1 cellular context compared by ENCODE assay signal in the genomic region with DNA sequence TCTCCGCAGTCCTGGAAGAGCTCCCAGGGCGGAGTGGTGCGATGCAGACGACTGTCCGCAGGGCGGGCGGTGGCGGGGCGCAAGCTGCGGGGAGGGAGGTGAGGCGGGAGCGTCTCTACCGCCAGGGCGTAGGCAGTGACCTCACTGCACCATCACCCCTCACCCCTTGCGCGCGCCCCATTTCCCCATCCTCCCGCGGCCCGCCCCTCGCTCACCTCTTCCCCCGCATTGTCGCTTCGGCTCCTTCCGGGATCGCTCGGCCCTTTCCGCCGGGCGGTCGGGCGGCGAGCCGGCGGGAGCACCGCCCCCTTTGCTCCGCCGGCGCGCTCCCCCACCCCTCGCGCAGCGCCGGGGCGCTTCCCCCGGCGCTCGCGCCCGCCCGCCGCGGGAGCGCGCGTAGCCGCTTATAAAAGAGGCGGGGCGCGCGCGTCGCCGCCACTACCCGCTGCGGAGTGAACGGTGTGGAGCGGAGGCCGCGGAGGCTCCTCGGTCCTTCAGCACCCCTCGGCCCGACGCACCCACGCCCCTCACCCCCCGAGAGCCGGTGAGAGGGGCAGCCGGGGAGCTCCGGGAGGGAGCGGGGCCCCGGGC.
TF ChIP-seq lines count a peak whose summit lies in the region.

A gene (plus strand): TSS at position 435 of the 591 bp plus-strand sequence. CDS start 14,154 bp downstream, outside the sequence.

TF ChIP-seq in HEK293, 187 proteins besides CTCF, POLR2A, EP300 and RAD21 (continued from another document and continues in another):
- TF ChIP-seq, protein P1, sequence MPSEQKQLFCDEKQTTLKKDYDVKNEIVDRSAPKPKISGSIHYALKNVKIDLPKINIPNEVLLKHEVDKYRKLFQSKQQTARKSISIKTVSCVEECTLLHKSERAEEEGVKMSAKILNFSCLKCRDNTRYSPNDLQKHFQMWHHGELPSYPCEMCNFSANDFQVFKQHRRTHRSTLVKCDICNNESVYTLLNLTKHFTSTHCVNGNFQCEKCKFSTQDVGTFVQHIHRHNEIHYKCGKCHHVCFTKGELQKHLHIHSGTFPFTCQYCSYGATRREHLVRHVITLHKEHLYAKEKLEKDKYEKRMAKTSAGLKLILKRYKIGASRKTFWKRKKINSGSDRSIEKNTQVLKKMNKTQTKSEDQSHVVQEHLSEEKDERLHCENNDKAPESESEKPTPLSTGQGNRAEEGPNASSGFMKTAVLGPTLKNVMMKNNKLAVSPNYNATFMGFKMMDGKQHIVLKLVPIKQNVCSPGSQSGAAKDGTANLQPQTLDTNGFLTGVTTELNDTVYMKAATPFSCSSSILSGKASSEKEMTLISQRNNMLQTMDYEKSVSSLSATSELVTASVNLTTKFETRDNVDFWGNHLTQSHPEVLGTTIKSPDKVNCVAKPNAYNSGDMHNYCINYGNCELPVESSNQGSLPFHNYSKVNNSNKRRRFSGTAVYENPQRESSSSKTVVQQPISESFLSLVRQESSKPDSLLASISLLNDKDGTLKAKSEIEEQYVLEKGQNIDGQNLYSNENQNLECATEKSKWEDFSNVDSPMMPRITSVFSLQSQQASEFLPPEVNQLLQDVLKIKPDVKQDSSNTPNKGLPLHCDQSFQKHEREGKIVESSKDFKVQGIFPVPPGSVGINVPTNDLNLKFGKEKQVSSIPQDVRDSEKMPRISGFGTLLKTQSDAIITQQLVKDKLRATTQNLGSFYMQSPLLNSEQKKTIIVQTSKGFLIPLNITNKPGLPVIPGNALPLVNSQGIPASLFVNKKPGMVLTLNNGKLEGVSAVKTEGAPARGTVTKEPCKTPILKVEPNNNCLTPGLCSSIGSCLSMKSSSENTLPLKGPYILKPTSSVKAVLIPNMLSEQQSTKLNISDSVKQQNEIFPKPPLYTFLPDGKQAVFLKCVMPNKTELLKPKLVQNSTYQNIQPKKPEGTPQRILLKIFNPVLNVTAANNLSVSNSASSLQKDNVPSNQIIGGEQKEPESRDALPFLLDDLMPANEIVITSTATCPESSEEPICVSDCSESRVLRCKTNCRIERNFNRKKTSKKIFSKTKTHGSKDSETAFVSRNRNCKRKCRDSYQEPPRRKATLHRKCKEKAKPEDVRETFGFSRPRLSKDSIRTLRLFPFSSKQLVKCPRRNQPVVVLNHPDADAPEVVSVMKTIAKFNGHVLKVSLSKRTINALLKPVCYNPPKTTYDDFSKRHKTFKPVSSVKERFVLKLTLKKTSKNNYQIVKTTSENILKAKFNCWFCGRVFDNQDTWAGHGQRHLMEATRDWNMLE (tag by site-specific recombination; conservative IDR thresholded peaks at IDR 0.05; ENCODE audit: low read depth), result no peak
- TF ChIP-seq ZNF112 (tag by site-specific recombination; IDR thresholded peaks at IDR 0.05), result no peak
- no peak for TF ChIP-seq TRIM28 (IDR thresholded peaks at IDR 0.05; ENCODE audit: borderline replicate concordance, low read length)
- TF ChIP-seq, protein P2, sequence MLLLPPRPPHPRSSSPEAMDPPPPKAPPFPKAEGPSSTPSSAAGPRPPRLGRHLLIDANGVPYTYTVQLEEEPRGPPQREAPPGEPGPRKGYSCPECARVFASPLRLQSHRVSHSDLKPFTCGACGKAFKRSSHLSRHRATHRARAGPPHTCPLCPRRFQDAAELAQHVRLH (tag by site-specific recombination; IDR thresholded peaks at IDR 0.05), result no peak
- no peak for TF ChIP-seq ZNF76 (tag by site-specific recombination; IDR thresholded peaks at IDR 0.05; ENCODE audit: borderline replicate concordance, low read depth)
- no peak for TF ChIP-seq ZNF677 (tag by site-specific recombination; IDR thresholded peaks at IDR 0.05)
- TF ChIP-seq ZNF169 (tag by site-specific recombination; IDR thresholded peaks at IDR 0.05), result no peak
- no peak for TF ChIP-seq ZNF473 (tag by site-specific recombination; IDR thresholded peaks at IDR 0.05)
- TF ChIP-seq HOXA7 (CRISPR knock-in tag; IDR thresholded peaks at IDR 0.05; ENCODE audit: borderline replicate concordance), result no peak
- TF ChIP-seq ZNF624 (tag by site-specific recombination; IDR thresholded peaks at IDR 0.05), result no peak
- 0 out of 2 replicates have a peak, but pooled peaks have one; percentile 19 for TF ChIP-seq ZNF184 (tag by site-specific recombination; IDR thresholded peaks at IDR 0.05)
- no peak for TF ChIP-seq ZNF433 (tag by site-specific recombination; IDR thresholded peaks at IDR 0.05; ENCODE audit: low read depth)
- no peak for TF ChIP-seq ZNF571 (tag by site-specific recombination; IDR thresholded peaks at IDR 0.05)
- TF ChIP-seq ZXDB (tag by site-specific recombination; IDR thresholded peaks at IDR 0.05), result peak; percentile 57
- peak; percentile 82 for TF ChIP-seq ZBTB17 (tag by site-specific recombination; IDR thresholded peaks at IDR 0.05)
- peak; percentile 68 for TF ChIP-seq EGR2 (tag by site-specific recombination; IDR thresholded peaks at IDR 0.05; ENCODE audit: low read depth)
- TF ChIP-seq ZNF24 (tag by site-specific recombination; IDR thresholded peaks at IDR 0.05), result no peak
- peak; percentile 91 for TF ChIP-seq ZNF341 (tag by site-specific recombination; IDR thresholded peaks at IDR 0.05; ENCODE audit: low read depth)
- TF ChIP-seq, protein P3, sequence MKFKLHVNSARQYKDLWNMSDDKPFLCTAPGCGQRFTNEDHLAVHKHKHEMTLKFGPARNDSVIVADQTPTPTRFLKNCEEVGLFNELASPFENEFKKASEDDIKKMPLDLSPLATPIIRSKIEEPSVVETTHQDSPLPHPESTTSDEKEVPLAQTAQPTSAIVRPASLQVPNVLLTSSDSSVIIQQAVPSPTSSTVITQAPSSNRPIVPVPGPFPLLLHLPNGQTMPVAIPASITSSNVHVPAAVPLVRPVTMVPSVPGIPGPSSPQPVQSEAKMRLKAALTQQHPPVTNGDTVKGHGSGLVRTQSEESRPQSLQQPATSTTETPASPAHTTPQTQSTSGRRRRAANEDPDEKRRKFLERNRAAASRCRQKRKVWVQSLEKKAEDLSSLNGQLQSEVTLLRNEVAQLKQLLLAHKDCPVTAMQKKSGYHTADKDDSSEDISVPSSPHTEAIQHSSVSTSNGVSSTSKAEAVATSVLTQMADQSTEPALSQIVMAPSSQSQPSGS (tag by site-specific recombination; IDR thresholded peaks at IDR 0.05; ENCODE audit: low read depth), result 0 out of 2 replicates have a peak, but pooled peaks have one; percentile 2
- TF ChIP-seq, protein P4, sequence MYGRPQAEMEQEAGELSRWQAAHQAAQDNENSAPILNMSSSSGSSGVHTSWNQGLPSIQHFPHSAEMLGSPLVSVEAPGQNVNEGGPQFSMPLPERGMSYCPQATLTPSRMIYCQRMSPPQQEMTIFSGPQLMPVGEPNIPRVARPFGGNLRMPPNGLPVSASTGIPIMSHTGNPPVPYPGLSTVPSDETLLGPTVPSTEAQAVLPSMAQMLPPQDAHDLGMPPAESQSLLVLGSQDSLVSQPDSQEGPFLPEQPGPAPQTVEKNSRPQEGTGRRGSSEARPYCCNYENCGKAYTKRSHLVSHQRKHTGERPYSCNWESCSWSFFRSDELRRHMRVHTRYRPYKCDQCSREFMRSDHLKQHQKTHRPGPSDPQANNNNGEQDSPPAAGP (tag by site-specific recombination; IDR thresholded peaks at IDR 0.05), result peak; percentile 78
- no peak for TF ChIP-seq ZNF266 (tag by site-specific recombination; IDR thresholded peaks at IDR 0.05; ENCODE audit: low read depth)
- no peak for TF ChIP-seq ZNF530 (tag by site-specific recombination; IDR thresholded peaks at IDR 0.05; ENCODE audit: low read depth)
- TF ChIP-seq ZNF350 (tag by site-specific recombination; IDR thresholded peaks at IDR 0.05), result no peak
- no peak for TF ChIP-seq ZBTB20 (tag by site-specific recombination; IDR thresholded peaks at IDR 0.05)
- TF ChIP-seq, protein P5, sequence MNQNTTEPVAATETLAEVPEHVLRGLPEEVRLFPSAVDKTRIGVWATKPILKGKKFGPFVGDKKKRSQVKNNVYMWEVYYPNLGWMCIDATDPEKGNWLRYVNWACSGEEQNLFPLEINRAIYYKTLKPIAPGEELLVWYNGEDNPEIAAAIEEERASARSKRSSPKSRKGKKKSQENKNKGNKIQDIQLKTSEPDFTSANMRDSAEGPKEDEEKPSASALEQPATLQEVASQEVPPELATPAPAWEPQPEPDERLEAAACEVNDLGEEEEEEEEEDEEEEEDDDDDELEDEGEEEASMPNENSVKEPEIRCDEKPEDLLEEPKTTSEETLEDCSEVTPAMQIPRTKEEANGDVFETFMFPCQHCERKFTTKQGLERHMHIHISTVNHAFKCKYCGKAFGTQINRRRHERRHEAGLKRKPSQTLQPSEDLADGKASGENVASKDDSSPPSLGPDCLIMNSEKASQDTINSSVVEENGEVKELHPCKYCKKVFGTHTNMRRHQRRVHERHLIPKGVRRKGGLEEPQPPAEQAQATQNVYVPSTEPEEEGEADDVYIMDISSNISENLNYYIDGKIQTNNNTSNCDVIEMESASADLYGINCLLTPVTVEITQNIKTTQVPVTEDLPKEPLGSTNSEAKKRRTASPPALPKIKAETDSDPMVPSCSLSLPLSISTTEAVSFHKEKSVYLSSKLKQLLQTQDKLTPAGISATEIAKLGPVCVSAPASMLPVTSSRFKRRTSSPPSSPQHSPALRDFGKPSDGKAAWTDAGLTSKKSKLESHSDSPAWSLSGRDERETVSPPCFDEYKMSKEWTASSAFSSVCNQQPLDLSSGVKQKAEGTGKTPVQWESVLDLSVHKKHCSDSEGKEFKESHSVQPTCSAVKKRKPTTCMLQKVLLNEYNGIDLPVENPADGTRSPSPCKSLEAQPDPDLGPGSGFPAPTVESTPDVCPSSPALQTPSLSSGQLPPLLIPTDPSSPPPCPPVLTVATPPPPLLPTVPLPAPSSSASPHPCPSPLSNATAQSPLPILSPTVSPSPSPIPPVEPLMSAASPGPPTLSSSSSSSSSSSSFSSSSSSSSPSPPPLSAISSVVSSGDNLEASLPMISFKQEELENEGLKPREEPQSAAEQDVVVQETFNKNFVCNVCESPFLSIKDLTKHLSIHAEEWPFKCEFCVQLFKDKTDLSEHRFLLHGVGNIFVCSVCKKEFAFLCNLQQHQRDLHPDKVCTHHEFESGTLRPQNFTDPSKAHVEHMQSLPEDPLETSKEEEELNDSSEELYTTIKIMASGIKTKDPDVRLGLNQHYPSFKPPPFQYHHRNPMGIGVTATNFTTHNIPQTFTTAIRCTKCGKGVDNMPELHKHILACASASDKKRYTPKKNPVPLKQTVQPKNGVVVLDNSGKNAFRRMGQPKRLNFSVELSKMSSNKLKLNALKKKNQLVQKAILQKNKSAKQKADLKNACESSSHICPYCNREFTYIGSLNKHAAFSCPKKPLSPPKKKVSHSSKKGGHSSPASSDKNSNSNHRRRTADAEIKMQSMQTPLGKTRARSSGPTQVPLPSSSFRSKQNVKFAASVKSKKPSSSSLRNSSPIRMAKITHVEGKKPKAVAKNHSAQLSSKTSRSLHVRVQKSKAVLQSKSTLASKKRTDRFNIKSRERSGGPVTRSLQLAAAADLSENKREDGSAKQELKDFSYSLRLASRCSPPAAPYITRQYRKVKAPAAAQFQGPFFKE (tag by site-specific recombination; IDR thresholded peaks at IDR 0.05; ENCODE audit: borderline replicate concordance), result no peak
- TF ChIP-seq, protein P6, sequence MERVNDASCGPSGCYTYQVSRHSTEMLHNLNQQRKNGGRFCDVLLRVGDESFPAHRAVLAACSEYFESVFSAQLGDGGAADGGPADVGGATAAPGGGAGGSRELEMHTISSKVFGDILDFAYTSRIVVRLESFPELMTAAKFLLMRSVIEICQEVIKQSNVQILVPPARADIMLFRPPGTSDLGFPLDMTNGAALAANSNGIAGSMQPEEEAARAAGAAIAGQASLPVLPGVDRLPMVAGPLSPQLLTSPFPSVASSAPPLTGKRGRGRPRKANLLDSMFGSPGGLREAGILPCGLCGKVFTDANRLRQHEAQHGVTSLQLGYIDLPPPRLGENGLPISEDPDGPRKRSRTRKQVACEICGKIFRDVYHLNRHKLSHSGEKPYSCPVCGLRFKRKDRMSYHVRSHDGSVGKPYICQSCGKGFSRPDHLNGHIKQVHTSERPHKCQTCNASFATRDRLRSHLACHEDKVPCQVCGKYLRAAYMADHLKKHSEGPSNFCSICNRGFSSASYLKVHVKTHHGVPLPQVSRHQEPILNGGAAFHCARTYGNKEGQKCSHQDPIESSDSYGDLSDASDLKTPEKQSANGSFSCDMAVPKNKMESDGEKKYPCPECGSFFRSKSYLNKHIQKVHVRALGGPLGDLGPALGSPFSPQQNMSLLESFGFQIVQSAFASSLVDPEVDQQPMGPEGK (tag by site-specific recombination; IDR thresholded peaks at IDR 0.05), result peak; percentile 99
- no peak for TF ChIP-seq ZNF202 (tag by site-specific recombination; IDR thresholded peaks at IDR 0.05; ENCODE audit: borderline replicate concordance)
- TF ChIP-seq ZBTB21 (tag by site-specific recombination; IDR thresholded peaks at IDR 0.05), result peak; percentile 90
- TF ChIP-seq ZNF658 (tag by site-specific recombination; IDR thresholded peaks at IDR 0.05), result no peak
- no peak for TF ChIP-seq ZNF514 (tag by site-specific recombination; IDR thresholded peaks at IDR 0.05)
- TF ChIP-seq WT1 (tag by site-specific recombination; IDR thresholded peaks at IDR 0.05), result peak; percentile 68; the same call in 1 of the 2 replicates
- TF ChIP-seq ZNF114 (tag by site-specific recombination; IDR thresholded peaks at IDR 0.05), result no peak
- no peak for TF ChIP-seq ZNF121 (tag by site-specific recombination; IDR thresholded peaks at IDR 0.05)
- TF ChIP-seq, protein P7, sequence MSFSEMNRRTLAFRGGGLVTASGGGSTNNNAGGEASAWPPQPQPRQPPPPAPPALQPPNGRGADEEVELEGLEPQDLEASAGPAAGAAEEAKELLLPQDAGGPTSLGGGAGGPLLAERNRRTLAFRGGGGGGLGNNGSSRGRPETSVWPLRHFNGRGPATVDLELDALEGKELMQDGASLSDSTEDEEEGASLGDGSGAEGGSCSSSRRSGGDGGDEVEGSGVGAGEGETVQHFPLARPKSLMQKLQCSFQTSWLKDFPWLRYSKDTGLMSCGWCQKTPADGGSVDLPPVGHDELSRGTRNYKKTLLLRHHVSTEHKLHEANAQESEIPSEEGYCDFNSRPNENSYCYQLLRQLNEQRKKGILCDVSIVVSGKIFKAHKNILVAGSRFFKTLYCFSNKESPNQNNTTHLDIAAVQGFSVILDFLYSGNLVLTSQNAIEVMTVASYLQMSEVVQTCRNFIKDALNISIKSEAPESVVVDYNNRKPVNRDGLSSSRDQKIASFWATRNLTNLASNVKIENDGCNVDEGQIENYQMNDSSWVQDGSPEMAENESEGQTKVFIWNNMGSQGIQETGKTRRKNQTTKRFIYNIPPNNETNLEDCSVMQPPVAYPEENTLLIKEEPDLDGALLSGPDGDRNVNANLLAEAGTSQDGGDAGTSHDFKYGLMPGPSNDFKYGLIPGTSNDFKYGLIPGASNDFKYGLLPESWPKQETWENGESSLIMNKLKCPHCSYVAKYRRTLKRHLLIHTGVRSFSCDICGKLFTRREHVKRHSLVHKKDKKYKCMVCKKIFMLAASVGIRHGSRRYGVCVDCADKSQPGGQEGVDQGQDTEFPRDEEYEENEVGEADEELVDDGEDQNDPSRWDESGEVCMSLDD (tag by site-specific recombination; IDR thresholded peaks at IDR 0.05), result peak; percentile 92
- TF ChIP-seq ZNF239 (tag by site-specific recombination; IDR thresholded peaks at IDR 0.05), result no peak
- TF ChIP-seq SP2 (tag by site-specific recombination; IDR thresholded peaks at IDR 0.05), result peak; percentile 85
- TF ChIP-seq, protein P8, sequence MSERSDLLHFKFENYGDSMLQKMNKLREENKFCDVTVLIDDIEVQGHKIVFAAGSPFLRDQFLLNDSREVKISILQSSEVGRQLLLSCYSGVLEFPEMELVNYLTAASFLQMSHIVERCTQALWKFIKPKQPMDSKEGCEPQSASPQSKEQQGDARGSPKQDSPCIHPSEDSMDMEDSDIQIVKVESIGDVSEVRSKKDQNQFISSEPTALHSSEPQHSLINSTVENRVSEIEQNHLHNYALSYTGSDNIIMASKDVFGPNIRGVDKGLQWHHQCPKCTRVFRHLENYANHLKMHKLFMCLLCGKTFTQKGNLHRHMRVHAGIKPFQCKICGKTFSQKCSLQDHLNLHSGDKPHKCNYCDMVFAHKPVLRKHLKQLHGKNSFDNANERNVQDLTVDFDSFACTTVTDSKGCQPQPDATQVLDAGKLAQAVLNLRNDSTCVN (tag by site-specific recombination; optimal IDR thresholded peaks at IDR 0.05), result peak; percentile 85
